In genomic region chr12:121858318-121858661, GRCh38 we compare ENCODE assay signal across 1 cellular context.
TF ChIP-seq lines count a peak whose summit lies in the region.

No MANE protein-coding gene starts in this region.

TF ChIP-seq in HepG2, 621 proteins besides CTCF, POLR2A, EP300 and RAD21 (continues in another document):
- no peak for TF ChIP-seq ZNF180 (CRISPR knock-in tag; IDR thresholded peaks at IDR 0.05; ENCODE audit: borderline replicate concordance, low read depth)
- TF ChIP-seq BRF2 (CRISPR knock-in tag; IDR thresholded peaks at IDR 0.05): no peak
- TF ChIP-seq ATF7-NPFF (CRISPR knock-in tag; IDR thresholded peaks at IDR 0.05; ENCODE audit: low read depth): no peak
- TF ChIP-seq ZNF318 (CRISPR knock-in tag; IDR thresholded peaks at IDR 0.05): no peak
- no peak; the same call in 1 of the 2 replicates for TF ChIP-seq ZNF746 (CRISPR knock-in tag; IDR thresholded peaks at IDR 0.05)
- TF ChIP-seq ZBTB39 (CRISPR knock-in tag; IDR thresholded peaks at IDR 0.05): no peak
- TF ChIP-seq AGO1 (IDR thresholded peaks at IDR 0.05; ENCODE audit: low read depth, low read length, poor library complexity, severe bottlenecking): no peak
- TF ChIP-seq PLSCR1 (CRISPR knock-in tag; IDR thresholded peaks at IDR 0.05; ENCODE audit: borderline replicate concordance): no peak
- TF ChIP-seq GTF2F1 (IDR thresholded peaks at IDR 0.05; ENCODE audit: low read length): no peak
- TF ChIP-seq HNF1B (CRISPR knock-in tag; IDR thresholded peaks at IDR 0.05): no peak
- no peak for TF ChIP-seq ETV5 (CRISPR knock-in tag; IDR thresholded peaks at IDR 0.05; ENCODE audit: borderline replicate concordance)
- TF ChIP-seq CHCHD3 (CRISPR knock-in tag; IDR thresholded peaks at IDR 0.05): no peak
- TF ChIP-seq PATZ1 (CRISPR knock-in tag; IDR thresholded peaks at IDR 0.05): no peak
- TF ChIP-seq MLLT10 (CRISPR knock-in tag; IDR thresholded peaks at IDR 0.05): no peak
- TF ChIP-seq ATF2 (CRISPR knock-in tag; IDR thresholded peaks at IDR 0.05): no peak
- TF ChIP-seq ZNF510 (CRISPR knock-in tag; IDR thresholded peaks at IDR 0.05; ENCODE audit: low read depth): no peak
- no peak for TF ChIP-seq NFE2L2 (IDR thresholded peaks at IDR 0.05; ENCODE audit: low read length)
- TF ChIP-seq RCOR2 (CRISPR knock-in tag; IDR thresholded peaks at IDR 0.05): no peak
- no peak for TF ChIP-seq SOX5 (CRISPR knock-in tag; IDR thresholded peaks at IDR 0.05; ENCODE audit: borderline replicate concordance)
- no peak for TF ChIP-seq MAF1 (CRISPR knock-in tag; IDR thresholded peaks at IDR 0.05; ENCODE audit: borderline replicate concordance)
- TF ChIP-seq SAP130 (CRISPR knock-in tag; IDR thresholded peaks at IDR 0.05; ENCODE audit: low read depth): no peak
- 0 out of 2 replicates have a peak, but pooled peaks have one; percentile 15 for TF ChIP-seq BORCS8-MEF2B (CRISPR knock-in tag; IDR thresholded peaks at IDR 0.05)
- TF ChIP-seq SP5 (CRISPR knock-in tag; IDR thresholded peaks at IDR 0.05; ENCODE audit: borderline replicate concordance, low read depth): no peak
- TF ChIP-seq RARA (CRISPR knock-in tag; IDR thresholded peaks at IDR 0.05): no peak
- no peak for TF ChIP-seq ZNF576 (CRISPR knock-in tag; IDR thresholded peaks at IDR 0.05)
- 0 out of 2 replicates have a peak, but pooled peaks have one; percentile 46 for TF ChIP-seq TMF1 (CRISPR knock-in tag; IDR thresholded peaks at IDR 0.05; ENCODE audit: low read depth)
- TF ChIP-seq ZBTB26 (CRISPR knock-in tag; IDR thresholded peaks at IDR 0.05; ENCODE audit: borderline replicate concordance): no peak
- TF ChIP-seq ZNF567 (CRISPR knock-in tag; IDR thresholded peaks at IDR 0.05; ENCODE audit: borderline replicate concordance): no peak
- no peak for TF ChIP-seq HNRNPL (IDR thresholded peaks at IDR 0.05; ENCODE audit: low read depth, low read length)
- no peak for TF ChIP-seq ZFP36L1 (CRISPR knock-in tag; IDR thresholded peaks at IDR 0.05)
- no peak for TF ChIP-seq ZNF761 (CRISPR knock-in tag; conservative IDR thresholded peaks at IDR 0.05)
- TF ChIP-seq KLF13 (CRISPR knock-in tag; IDR thresholded peaks at IDR 0.05): no peak
- TF ChIP-seq SOX6 (IDR thresholded peaks at IDR 0.05): no peak
- no peak for TF ChIP-seq SOX6 (CRISPR knock-in tag; IDR thresholded peaks at IDR 0.05)
- TF ChIP-seq ZNF891 (CRISPR knock-in tag; IDR thresholded peaks at IDR 0.05): no peak
- TF ChIP-seq GPN1 (CRISPR knock-in tag; IDR thresholded peaks at IDR 0.05; ENCODE audit: borderline replicate concordance): no peak
- 0 out of 2 replicates have a peak, but pooled peaks have one; percentile 75 for TF ChIP-seq ISX (CRISPR knock-in tag; conservative IDR thresholded peaks at IDR 0.05)
- TF ChIP-seq ZBTB43 (CRISPR knock-in tag; conservative IDR thresholded peaks at IDR 0.05): 0 out of 2 replicates have a peak, but pooled peaks have one; percentile 12
- no peak for TF ChIP-seq ZFX (CRISPR knock-in tag; IDR thresholded peaks at IDR 0.05; ENCODE audit: low read depth)
- TF ChIP-seq TCF7L2 (IDR thresholded peaks at IDR 0.05; ENCODE audit: low read depth, low read length): no peak
- no peak for TF ChIP-seq SMAD9 (CRISPR knock-in tag; IDR thresholded peaks at IDR 0.05)
